In the genomic region with DNA sequence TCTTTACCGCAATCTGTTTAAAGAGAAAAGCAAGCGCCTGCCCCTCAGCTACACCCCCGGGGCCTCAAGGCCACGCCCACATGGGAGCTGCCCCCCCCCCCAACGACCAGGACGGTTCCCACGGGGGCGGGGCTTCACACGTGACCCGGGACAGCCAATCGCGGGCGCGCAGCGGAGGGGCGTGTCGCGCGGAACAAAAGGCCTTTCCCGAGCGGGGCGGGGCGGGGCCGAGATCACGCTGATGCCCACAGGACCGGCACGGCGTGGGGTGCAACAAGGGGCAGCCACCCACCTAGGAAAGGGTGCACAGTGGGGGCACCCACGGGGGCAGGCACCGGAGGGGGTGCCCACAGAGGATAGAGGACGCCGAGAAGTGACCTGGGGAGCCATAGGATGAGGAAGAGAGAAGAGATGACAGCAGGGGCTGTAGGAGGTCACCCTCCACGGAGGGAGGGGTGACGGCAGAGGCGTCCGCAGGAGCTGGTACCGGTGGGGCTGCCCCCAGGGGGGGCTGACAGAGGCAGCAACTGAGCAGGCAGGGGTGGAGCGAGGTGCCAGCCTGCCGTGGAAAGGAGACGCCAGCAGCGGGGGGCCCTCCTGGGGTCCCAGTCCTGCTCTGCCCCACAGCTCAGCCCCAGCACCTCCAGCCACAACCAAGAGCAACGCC, we compare ENCODE assay signal across 9 cellular contexts. TPM values are rescaled to one million over a fixed set of nuclear protein-coding genes. Genes with fewer than 3 reads are reported as not detected.
DNase-seq lines count a peak whose midpoint lies in the region; ATAC-seq and TF ChIP-seq lines count a peak whose summit lies in the region.
"Had no signal": no experiment of that assay in that cellular context is flagged by ENCODE, and none has a peak within 500 bp of the region (broad histone marks: within the 10 kb centered on the region; RNA-seq: fewer than 3 reads in every experiment).

No MANE protein-coding gene starts in this region.

- ATAC-seq in GM21786 (IDR thresholded peaks at IDR 0.05; ENCODE audit: unreplicated experiment), result peak; percentile 83

- peaks cover 15% of the 10 kb centered on the region for H3F3A ChIP-seq in neural progenitor cell (ENCODE audit: low read depth)

- H3K27me3 ChIP-seq in neural progenitor cell, result no peaks in the 10 kb centered on the region

- H3K27ac ChIP-seq in neural progenitor cell, result peak overlapping the region; percentile 46

- H3K4me1 Mint-ChIP-seq in neural progenitor cell, result peaks cover 10% of the 10 kb centered on the region
- peaks cover 15% of the 10 kb centered on the region for H3K4me1 Mint-ChIP-seq in stimulated activated naive CD8-positive, alpha-beta T cell treated with anti-CD3 and anti-CD28 coated beads, Interleukin-15, Interleukin-2, amounts not matched to agents 100 ng/mL and 50 ng/mL, for 24 hours (ENCODE audit: low read depth)

- TF ChIP-seq CTCF in foreskin fibroblast (IDR thresholded peaks at IDR 0.05; ENCODE audit: low read depth, low read length) (no peak), neural progenitor cell (IDR thresholded peaks at IDR 0.05) (no peak)

- H3K79me2 ChIP-seq in neural progenitor cell (ENCODE audit: low read depth), result peaks cover 45% of the 10 kb centered on the region

- no peak overlapping the region for H2AFZ ChIP-seq in neural progenitor cell (replicated peaks)

- H3K4me1 ChIP-seq in neural progenitor cell, result peaks cover 3% of the 10 kb centered on the region

- peak overlapping the region; percentile 52 to 60 for H3K4me3 ChIP-seq in foreskin fibroblast (ENCODE audit: low read depth in 1 of 2, low read length in 2 of 2)
- H3K4me3 ChIP-seq in neural progenitor cell, result peak overlapping the region; percentile 72

- H3K9me3 ChIP-seq in neural progenitor cell (ENCODE audit: low read depth), result no peaks in the 10 kb centered on the region

- peaks cover 6% of the 10 kb centered on the region for H3K27me3 Mint-ChIP-seq in neural progenitor cell (ENCODE audit: insufficient read depth, low read depth)
- H3K27me3 Mint-ChIP-seq in stimulated activated naive CD8-positive, alpha-beta T cell treated with anti-CD3 and anti-CD28 coated beads, Interleukin-15, Interleukin-2, amounts not matched to agents 100 ng/mL and 50 ng/mL, for 24 hours, result no peaks in the 10 kb centered on the region

- H4K20me1 ChIP-seq in neural progenitor cell (ENCODE audit: low read depth), result peaks cover 43% of the 10 kb centered on the region

- H3K4me3 Mint-ChIP-seq in neural progenitor cell, result peak overlapping the region; percentile 85
- H3K4me3 Mint-ChIP-seq in stimulated activated naive CD8-positive, alpha-beta T cell treated with anti-CD3 and anti-CD28 coated beads, Interleukin-15, Interleukin-2, amounts not matched to agents 100 ng/mL and 50 ng/mL, for 24 hours, result peak overlapping the region; percentile 80

- DNase-seq in DMS 273 (lab: John Stamatoyannopoulos, UW; ENCODE audit: unreplicated experiment) (peak; percentile 95), LHCN-M2 (ENCODE audit: low read depth) (peak; percentile 81), activated gamma-delta T cell treated with Interleukin-2 at 50 U/mL for 16 hours (peak; percentile 97), foreskin fibroblast (peak; percentile 82 to 96), neural progenitor cell (ENCODE audit: low spot score) (peak; percentile 97)

- no peak overlapping the region for H3K9ac ChIP-seq in neural progenitor cell

- H3K27ac Mint-ChIP-seq in neural progenitor cell, result no peak overlapping the region
- H3K27ac Mint-ChIP-seq in stimulated activated naive CD8-positive, alpha-beta T cell treated with anti-CD3 and anti-CD28 coated beads, Interleukin-15, Interleukin-2, amounts not matched to agents 100 ng/mL and 50 ng/mL, for 24 hours, result peak overlapping the region; percentile 67

- peak overlapping the region; percentile 87 for H3K4me2 ChIP-seq in neural progenitor cell

- H3K36me3 ChIP-seq in neural progenitor cell, result no peaks in the 10 kb centered on the region

- TF ChIP-seq POLR2A in Raji (IDR thresholded peaks at IDR 0.05; ENCODE audit: insufficient read depth, low read depth, low read length), result peak; percentile 45; the same call in 1 of the 2 replicates

- H3K36me3 Mint-ChIP-seq in neural progenitor cell, result peaks cover 2% of the 10 kb centered on the region
- H3K36me3 Mint-ChIP-seq in stimulated activated naive CD8-positive, alpha-beta T cell treated with anti-CD3 and anti-CD28 coated beads, Interleukin-15, Interleukin-2, amounts not matched to agents 100 ng/mL and 50 ng/mL, for 24 hours (ENCODE audit: low read depth), result peaks cover 8% of the 10 kb centered on the region

- H3K9me3 Mint-ChIP-seq in neural progenitor cell, result no peaks in the 10 kb centered on the region
- H3K9me3 Mint-ChIP-seq in stimulated activated naive CD8-positive, alpha-beta T cell treated with anti-CD3 and anti-CD28 coated beads, Interleukin-15, Interleukin-2, amounts not matched to agents 100 ng/mL and 50 ng/mL, for 24 hours, result no peaks in the 10 kb centered on the region

RNA-seq across cellular contexts. Expression of a gene that starts 6.2 kb away (rescaled TPM):
- total RNA-seq in LHCN-M2 (2014; rRNA removed), result 14.6 and 23.7 TPM in 2 replicates
- 5.5 TPM for polyA plus RNA-seq in LHCN-M2 (2012)
- total RNA-seq in neural progenitor cell (ENCODE audit: low replicate concordance), result 6.1 and 25.4 TPM in 2 replicates

RNA-seq across cellular contexts. Expression of a gene that starts 12.2 kb away (rescaled TPM):
- 13.2 and 17.2 TPM in 2 replicates for total RNA-seq in LHCN-M2 (2014; rRNA removed)
- 15.3 TPM for polyA plus RNA-seq in LHCN-M2 (2012)
- total RNA-seq in neural progenitor cell (ENCODE audit: low replicate concordance), result 4.6 and 13.2 TPM in 2 replicates

RNA-seq across cellular contexts. Expression of a gene that starts 22.6 kb away (rescaled TPM):
- not detected in 2 replicates for total RNA-seq in LHCN-M2 (2014; rRNA removed)
- polyA plus RNA-seq in LHCN-M2 (2012), result not detected
- total RNA-seq in neural progenitor cell (ENCODE audit: low replicate concordance), result 1.1 TPM in 1 of 2 replicates, not detected in the other
- total RNA-seq: subcutaneous adipose tissue had no signal

RNA-seq across cellular contexts. Expression of a gene that starts 36.1 kb away (rescaled TPM):
- total RNA-seq in LHCN-M2 (2014; rRNA removed) (0.06 TPM in 2 replicates), neural progenitor cell (ENCODE audit: low replicate concordance) (0.28 TPM in 1 of 2 replicates, not detected in the other)
- 0.06 TPM for polyA plus RNA-seq in LHCN-M2 (2012)

RNA-seq across cellular contexts. Expression of a gene that starts 56.6 kb away (rescaled TPM):
- total RNA-seq in LHCN-M2 (2014; rRNA removed) (46.4 and 54.4 TPM in 2 replicates), neural progenitor cell (ENCODE audit: low replicate concordance) (11.8 and 22.7 TPM in 2 replicates)
- polyA plus RNA-seq in LHCN-M2 (2012), result 45.1 TPM

Comparison
In these comparisons a context has a peak if more than half of its experiments do, and no peak if none do; other contexts are left out.
1. Peak in every context shown above with its lines: DNase-seq, ATAC-seq, H3K4me3 ChIP-seq and H3K27ac ChIP-seq.